ENCODE assay signal across 1 cellular context in the genomic region with DNA sequence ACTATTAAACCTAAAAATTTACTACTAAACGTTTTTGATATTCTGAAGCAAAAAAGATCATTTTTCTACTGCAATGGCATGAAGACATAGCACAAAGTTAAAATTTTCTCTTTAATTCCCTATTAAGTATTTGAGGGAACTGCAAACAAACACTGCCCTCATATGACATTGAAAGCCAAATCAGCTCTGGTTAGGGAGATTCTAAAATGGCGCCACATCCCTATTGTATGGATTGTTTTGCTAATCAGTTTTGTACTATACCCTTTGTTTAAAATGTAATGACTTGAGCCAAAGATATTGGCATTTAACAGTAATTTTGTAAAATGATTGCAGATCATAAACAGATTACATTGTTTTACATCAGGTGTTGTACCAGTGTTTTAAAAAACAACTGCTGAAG.
TF ChIP-seq lines count a peak whose summit lies in the region.

No MANE protein-coding gene starts in this region.

TF ChIP-seq in GM23338, 12 proteins besides CTCF, POLR2A, EP300 and RAD21 (continued from another document):
- TF ChIP-seq ZNF462 (CRISPR knock-in tag; IDR thresholded peaks at IDR 0.05) (no peak), POLR2AphosphoS5 (IDR thresholded peaks at IDR 0.05; ENCODE audit: low read depth) (no peak), CREB1 (CRISPR knock-in tag; IDR thresholded peaks at IDR 0.05; ENCODE audit: low read depth) (no peak), ZNF331 (CRISPR knock-in tag; IDR thresholded peaks at IDR 0.05; ENCODE audit: low read depth) (no peak), REST (IDR thresholded peaks at IDR 0.05; ENCODE audit: unreplicated experiment) (no peak), NANOG (IDR thresholded peaks at IDR 0.05; ENCODE audit: borderline replicate concordance) (no peak), JUNB (IDR thresholded peaks at IDR 0.05; ENCODE audit: unreplicated experiment) (no peak)
